In genomic region chr2:75539955-75540716, GRCh38 we compare ENCODE assay signal across 1 cellular context.
TF ChIP-seq lines count a peak whose summit lies in the region.

No MANE protein-coding gene starts in this region.

TF ChIP-seq in HepG2, 621 proteins besides CTCF, POLR2A, EP300 and RAD21 (continued from another document):
- TF ChIP-seq AHDC1 (CRISPR knock-in tag; IDR thresholded peaks at IDR 0.05; ENCODE audit: borderline replicate concordance): 0 out of 2 replicates have a peak, but pooled peaks have one; percentile 30
